ENCODE assay signal across 34 cellular contexts in the genomic region with DNA sequence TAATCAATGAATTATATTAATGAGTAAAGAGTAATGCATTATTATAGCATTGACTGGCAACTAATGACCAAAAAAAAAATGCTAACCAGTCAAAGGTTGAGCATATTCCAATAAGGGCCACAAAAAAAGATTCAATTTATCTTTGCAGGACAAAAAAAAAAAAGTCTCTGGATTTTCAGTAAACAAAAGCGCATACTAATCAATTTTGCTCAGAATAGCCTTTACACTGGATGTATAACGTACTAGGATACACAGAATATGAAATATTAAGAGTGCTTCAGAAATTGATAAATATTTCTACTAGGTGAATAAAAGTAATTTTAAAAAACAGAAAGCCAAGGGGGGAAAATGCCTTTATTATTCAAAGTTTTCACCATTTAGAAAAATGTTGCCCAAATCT.
"Had no signal": no experiment of that assay in that cellular context is flagged by ENCODE, and none has a peak within 500 bp of the region (broad histone marks: within the 10 kb centered on the region; RNA-seq: fewer than 3 reads in every experiment).

No MANE protein-coding gene starts in this region.

- H3K4me1 ChIP-seq: adrenal gland, breast epithelium had no signal

- H3K27me3 ChIP-seq: adrenal gland, body of pancreas, brain microvascular endothelial cell, breast epithelium had no signal

- DNase-seq: activated B cell treated with CpG ODN at 0.5 μM for 24 hours; activated CD4-positive, alpha-beta memory T cell treated with anti-CD3 and anti-CD28 coated beads for 36 hours; activated CD4-positive, alpha-beta T cell treated with anti-CD3 and anti-CD28 coated beads for 4 hours; activated CD4-positive, alpha-beta T cell treated with anti-CD3 and anti-CD28 coated beads, Interleukin-2, amount 10 ng/mL, durations not matched to agents 24 days and 14 days; activated CD4-positive, alpha-beta T cell treated with anti-CD3 and anti-CD28 coated beads, Interleukin-2, amount 50 U/mL, for 1 hour; activated CD4-positive, alpha-beta T cell treated with anti-CD3 and anti-CD28 coated beads, Interleukin-2, amount 50 U/mL, for 4 hours; activated CD4-positive, CD25-positive, alpha-beta regulatory T cell treated with anti-CD3 and anti-CD28 coated beads, Interleukin-2, amount 50 U/mL, for 72 hours; activated CD8-positive, alpha-beta memory T cell treated with anti-CD3 and anti-CD28 coated beads, Interleukin-2, amount 50 U/mL, for 4 hours; activated CD8-positive, alpha-beta T cell treated with anti-CD3 and anti-CD28 coated beads for 36 hours; activated effector memory CD4-positive, alpha-beta T cell treated with anti-CD3 and anti-CD28 coated beads, Interleukin-2, amount 50 U/mL, for 16 hours; activated gamma-delta T cell treated with Interleukin-2 at 50 U/mL for 16 hours; activated naive CD4-positive, alpha-beta T cell; activated naive CD4-positive, alpha-beta T cell treated with anti-CD3 and anti-CD28 coated beads for 36 hours; activated naive CD4-positive, alpha-beta T cell treated with anti-CD3 and anti-CD28 coated beads, Interleukin-2, amount 50 U/mL, for 16 hours; activated naive CD8-positive, alpha-beta T cell treated with anti-CD3 and anti-CD28 coated beads for 36 hours; activated T-cell treated with anti-CD3 and anti-CD28 coated beads for 4 hours; activated T-cell treated with anti-CD3 and anti-CD28 coated beads, Interleukin-2, amount 50 U/mL, for 1 hour; activated T-cell treated with anti-CD3 and anti-CD28 coated beads, Interleukin-2, amount 50 U/mL, for 4 hours; activated T-cell treated with anti-CD3 and anti-CD28 coated beads, Interleukin-2, amount 50 U/mL, for 72 hours; adrenal gland; amniotic stem cell; aorta; body of pancreas; brain microvascular endothelial cell; central memory CD4-positive, alpha-beta T cell; T-helper 1 cell; T-helper 2 cell; T-helper 9 cell had no signal

- H3K27ac ChIP-seq: adrenal gland, body of pancreas, brain microvascular endothelial cell, breast epithelium, VCaP had no signal

- FAIRE-seq: astrocyte, TTC549 had no signal

- H3K9me3 ChIP-seq: adrenal gland, body of pancreas, breast epithelium had no signal

- H3K4me3 ChIP-seq: adrenal gland, body of pancreas, breast epithelium had no signal

- ATAC-seq: activated CD8-positive, alpha-beta T cell treated with anti-CD3 and anti-CD28 coated beads for 36 hours; activated naive CD4-positive, alpha-beta T cell treated with anti-CD3 and anti-CD28 coated beads, Interleukin-2, amount 50 U/mL, for 72 hours; activated T-cell treated with anti-CD3 and anti-CD28 coated beads, Interleukin-2, amount 50 U/mL, for 4 hours; activated T-cell treated with anti-CD3 and anti-CD28 coated beads, Interleukin-2, amount 50 U/mL, for 72 hours; activated T-helper 17 cell treated with anti-CD3 and anti-CD28 coated beads, Interleukin-2, amount 50 U/mL, for 72 hours; body of pancreas had no signal

- H3K36me3 ChIP-seq: brain microvascular endothelial cell, breast epithelium had no signal
